21 cellular contexts compared by ENCODE assay signal in genomic region chr6:125004198-125004597, GRCh38. TPM values are rescaled to one million over a fixed set of nuclear protein-coding genes. Genes with fewer than 3 reads are reported as not detected.
DNase-seq lines count a peak whose midpoint lies in the region; ATAC-seq and TF ChIP-seq lines count a peak whose summit lies in the region.
"Had no signal": no experiment of that assay in that cellular context is flagged by ENCODE, and none has a peak within 500 bp of the region (broad histone marks: within the 10 kb centered on the region; RNA-seq: fewer than 3 reads in every experiment).

No MANE protein-coding gene starts in this region.

- H3K9me3 Mint-ChIP-seq in activated T-cell treated with anti-CD3 and anti-CD28 coated beads, Interleukin-2, amount 50 U/mL, for 24 hours = no peaks in the 10 kb centered on the region

- H3K4me3 ChIP-seq in heart left ventricle (no peak overlapping the region), psoas muscle (no peak overlapping the region)
- H3K4me3 ChIP-seq: ascending aorta, ovary, transverse colon had no signal

- no peaks in the 10 kb centered on the region for H3K27me3 Mint-ChIP-seq in activated T-cell treated with anti-CD3 and anti-CD28 coated beads, Interleukin-2, amount 50 U/mL, for 24 hours

- H3K27me3 ChIP-seq in heart left ventricle (no peaks in the 10 kb centered on the region), psoas muscle (ENCODE audit: insufficient read depth in 3 of 3, low read length in 2 of 3) (no peaks in the 10 kb centered on the region)
- H3K27me3 ChIP-seq: ascending aorta, ovary, transverse colon had no signal

- no peak for TF ChIP-seq POLR2A in heart left ventricle (IDR thresholded peaks at IDR 0.05)

- H3K9me3 ChIP-seq in heart left ventricle (peaks cover 0 to 11% (median 0%) of the 10 kb centered on the region in 12 donors), psoas muscle (no peaks in the 10 kb centered on the region)
- H3K9me3 ChIP-seq: ascending aorta, ovary, transverse colon had no signal

- ATAC-seq in heart left ventricle = peak; percentile 89 to 95 (median 91)
- ATAC-seq in psoas muscle = peak; percentile 49 to 72 (median 62)
- ATAC-seq: SK-N-SH treated with all-trans-retinoic acid at 6 μM for 48 hours had no signal

- no peaks in the 10 kb centered on the region for H3K36me3 ChIP-seq in heart left ventricle
- H3K36me3 ChIP-seq in psoas muscle (ENCODE audit: insufficient read depth in 1 of 2, low read depth in 1 of 2) = no peaks in the 10 kb centered on the region
- H3K36me3 ChIP-seq: ascending aorta, ovary, transverse colon had no signal

- H3K27ac ChIP-seq in heart left ventricle = peak overlapping the region in 3 of 12 donors; percentile 31 to 52 (median 32)
- H3K27ac ChIP-seq in psoas muscle = no peak overlapping the region
- H3K27ac ChIP-seq: 22Rv1, ascending aorta, C4-2B, ovary, transverse colon had no signal

- peaks cover 0 to 41% (median 25%) of the 10 kb centered on the region in 12 donors for H3K4me1 ChIP-seq in heart left ventricle
- peaks cover 42% of the 10 kb centered on the region for H3K4me1 ChIP-seq in psoas muscle

- H3K4me3 Mint-ChIP-seq in activated T-cell treated with anti-CD3 and anti-CD28 coated beads, Interleukin-2, amount 50 U/mL, for 24 hours = no peak overlapping the region
- H3K4me3 Mint-ChIP-seq: endodermal cell, H9 had no signal

- H3K4me1 Mint-ChIP-seq in activated T-cell treated with anti-CD3 and anti-CD28 coated beads, Interleukin-2, amount 50 U/mL, for 24 hours (ENCODE audit: low read depth) = no peaks in the 10 kb centered on the region

- DNase-seq in NCI-H1105 treated with DMSO at 0.1 percent for 48 hours (lab: John Stamatoyannopoulos, UW) (peak; percentile 18), NCI-H1105 (lab: John Stamatoyannopoulos, UW) (no peak), NCI-H2029 (lab: John Stamatoyannopoulos, UW) (peak; percentile 50), heart left ventricle (peak in 4 of 5 donors; percentile 31 to 57 (median 40)), psoas muscle (no peak), posterior cingulate gyrus (no peak), ureter (ENCODE audit: low spot score) (no peak)
- no peak for DNase-seq in activated T-cell treated with anti-CD3 and anti-CD28 coated beads, Interleukin-2, amount 50 U/mL, for 24 hours
- DNase-seq: activated CD4-positive, alpha-beta T cell treated with anti-CD3 and anti-CD28 coated beads for 48 hours; activated naive CD4-positive, alpha-beta T cell; DMS 273 treated with DMSO at 0.1 percent for 48 hours; endodermal cell; H9; NCI-H187; NCI-H526 treated with DMSO at 0.1 percent for 48 hours; ovary; transverse colon had no signal

- H3K36me3 Mint-ChIP-seq in activated T-cell treated with anti-CD3 and anti-CD28 coated beads, Interleukin-2, amount 50 U/mL, for 24 hours (ENCODE audit: low read depth) = no peaks in the 10 kb centered on the region

- no peak overlapping the region for H3K27ac Mint-ChIP-seq in activated T-cell treated with anti-CD3 and anti-CD28 coated beads, Interleukin-2, amount 50 U/mL, for 24 hours
- H3K27ac Mint-ChIP-seq: endodermal cell had no signal

- TF ChIP-seq CTCF in heart left ventricle (IDR thresholded peaks at IDR 0.05) (no peak), psoas muscle (IDR thresholded peaks at IDR 0.05) (no peak)

- 76 to 84% (median 79%) methylated on average over 1 of the region's 1 CpG for WGBS in heart left ventricle, 4 donors
- WGBS in psoas muscle, 3 donors = 95 to 100% (median 97%) methylated on average over 1 of the region's 1 CpG

- intact Hi-C loops in heart left ventricle (cut with DNase I) = loop anchor here in 1 of 10 donors (5.0 kb wide), 1 partner anchor 42 kb away; the partner anchor contains the start of gene RNF217
- intact Hi-C loops in psoas muscle (cut with DNase I) = no loop called here
- intact Hi-C loops in posterior cingulate gyrus (cut with DNase I) = no loop called here

RNA-seq across cellular contexts. Expression of gene RNF217, which starts 42.0 kb away (rescaled TPM):
- total RNA-seq in heart left ventricle (10 to 100 TPM in 8 of 9 donors, 1 to 10 TPM in 1; 8.9 to 21.6 (median 14.2) TPM), psoas muscle (10 to 100 TPM; 11.5 to 22.5 (median 15.5) TPM), ureter (26.5 TPM)
- polyA plus RNA-seq in heart left ventricle (1 to 10 TPM; 2.2 to 8.1 TPM), psoas muscle (1 to 10 TPM; 2.3 to 7.6 (median 2.9) TPM)

Comparison
In these comparisons a context has a peak if more than half of its experiments do, and no peak if none do; other contexts are left out.
1. DNase-seq: peak in NCI-H1105 treated with DMSO at 0.1 percent for 48 hours (single experiment), NCI-H2029 (single experiment) and heart left ventricle (4 of 5); none in NCI-H1105 (single experiment), psoas muscle (0 of 2), activated T-cell treated with anti-CD3 and anti-CD28 coated beads, Interleukin-2, amount 50 U/mL, for 24 hours (single experiment), posterior cingulate gyrus (0 of 10) and ureter (single experiment).